8 cellular contexts compared by ENCODE assay signal in the genomic region with DNA sequence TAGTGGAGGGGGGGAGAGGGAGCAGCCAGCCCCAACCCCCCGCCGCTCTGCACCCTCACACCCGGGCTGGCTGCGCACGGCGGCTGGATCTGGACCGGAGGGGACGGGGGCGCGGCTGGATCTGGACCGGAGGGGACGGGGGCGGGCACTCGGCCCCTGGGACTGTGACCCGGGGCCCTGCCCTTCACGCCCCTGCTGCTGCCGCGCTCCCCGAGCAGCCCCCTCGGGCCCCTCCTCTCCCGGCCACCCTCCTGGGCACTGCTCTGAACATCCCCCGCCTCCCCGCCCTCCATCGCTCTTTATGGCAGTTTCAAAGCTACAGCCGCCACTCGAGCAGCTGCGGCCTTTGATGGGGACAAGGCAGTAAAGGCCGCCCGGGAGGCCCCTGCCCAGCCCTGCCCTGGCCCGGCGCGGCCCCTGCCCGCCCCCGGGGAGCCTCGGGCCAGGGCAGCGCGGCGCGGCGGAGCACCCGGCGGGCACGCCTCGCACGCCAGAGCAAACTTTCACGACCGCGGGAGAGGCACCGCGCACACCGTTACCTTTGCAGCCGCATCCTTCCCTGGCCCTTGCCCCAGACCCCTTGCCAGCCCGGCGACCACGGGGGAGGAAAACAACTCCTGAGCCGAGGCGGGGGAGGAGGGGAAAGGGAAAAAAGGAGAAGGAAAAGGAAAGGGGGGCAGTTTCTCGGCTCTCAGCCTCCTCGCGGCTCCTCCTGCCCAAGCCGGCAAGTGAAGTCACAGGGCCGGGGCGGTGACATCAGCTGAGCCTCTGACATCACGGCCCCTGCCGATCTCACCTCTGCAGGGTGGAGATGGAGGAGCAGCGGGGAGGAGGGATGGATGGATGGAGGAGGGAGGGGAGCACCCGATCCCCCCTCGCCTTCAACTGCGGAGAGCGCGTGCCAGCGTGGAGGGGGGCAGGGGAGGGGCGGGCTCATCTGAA. TPM values are rescaled to one million over a fixed set of nuclear protein-coding genes. Genes with fewer than 3 reads are reported as not detected.
DNase-seq lines count a peak whose midpoint lies in the region; ATAC-seq and TF ChIP-seq lines count a peak whose summit lies in the region.

No MANE protein-coding gene starts in this region.

- H3K9me3 Mint-ChIP-seq in MCF 10A (ENCODE audit: unreplicated experiment), result no peaks in the 10 kb centered on the region
- H3K9me3 Mint-ChIP-seq in stimulated activated memory B cell treated with anti-CD40 and anti-IgM and Interleukin-4, amounts not matched to agents 10 μg/mL and 1 μg/mL and 100 μg/mL, for 72 hours, result no peaks in the 10 kb centered on the region

- DNase-seq in breast epithelium (ENCODE audit: low spot score in 2 of 2), result no peak
- no peak for DNase-seq in MCF 10A (ENCODE audit: unreplicated experiment)
- peak; percentile 54 for DNase-seq in astrocyte of the hippocampus (ENCODE audit: low read depth, low spot score)
- DNase-seq in left colon, result peak; percentile 42 to 59
- DNase-seq in NCI-H128 (lab: John Stamatoyannopoulos, UW; ENCODE audit: unreplicated experiment), result no peak

- no peak overlapping the region for H3K4me3 Mint-ChIP-seq in MCF 10A (ENCODE audit: unreplicated experiment)
- peak overlapping the region; percentile 67 for H3K4me3 Mint-ChIP-seq in stimulated activated memory B cell treated with anti-CD40 and anti-IgM and Interleukin-4, amounts not matched to agents 10 μg/mL and 1 μg/mL and 100 μg/mL, for 72 hours

- POLR2A ChIA-PET in MCF 10A (lab: Yijun Ruan, JAX), result no interaction called here

- intact Hi-C loops in breast epithelium (cut with DNase I; ENCODE audit: low total_unique reads), result no loop called here
- intact Hi-C loops in MCF 10A (cut with micrococcal nuclease), result no loop called here
- intact Hi-C loops in left colon (cut with DNase I, micrococcal nuclease), result no loop called here

- H3K4me1 Mint-ChIP-seq in MCF 10A (ENCODE audit: insufficient read depth, unreplicated experiment), result no peaks in the 10 kb centered on the region
- peaks cover 34% of the 10 kb centered on the region for H3K4me1 Mint-ChIP-seq in stimulated activated memory B cell treated with anti-CD40 and anti-IgM and Interleukin-4, amounts not matched to agents 10 μg/mL and 1 μg/mL and 100 μg/mL, for 72 hours

- no peaks in the 10 kb centered on the region for H3K9me3 ChIP-seq in breast epithelium

- CTCF ChIA-PET in MCF 10A (lab: Yijun Ruan, JAX), result interaction anchor here (1.1 kb wide), 1 partner anchor 20 kb away, joined by 3 read pairs; no protein-coding TSS in a partner anchor

- peaks cover 0 to 5% of the 10 kb centered on the region in 2 donors for H3K4me1 ChIP-seq in breast epithelium

- BruUV-seq in MCF 10A (replicated peaks; lab: Mats Ljungman, UMichigan), result no TSS peak

- no peaks in the 10 kb centered on the region for H3K36me3 Mint-ChIP-seq in MCF 10A (ENCODE audit: insufficient read depth, unreplicated experiment)
- no peaks in the 10 kb centered on the region for H3K36me3 Mint-ChIP-seq in stimulated activated memory B cell treated with anti-CD40 and anti-IgM and Interleukin-4, amounts not matched to agents 10 μg/mL and 1 μg/mL and 100 μg/mL, for 72 hours

- H3K27ac Mint-ChIP-seq in MCF 10A (ENCODE audit: low read depth, unreplicated experiment), result no peak overlapping the region
- H3K27ac Mint-ChIP-seq in stimulated activated memory B cell treated with anti-CD40 and anti-IgM and Interleukin-4, amounts not matched to agents 10 μg/mL and 1 μg/mL and 100 μg/mL, for 72 hours, result peak overlapping the region; percentile 33

- peak; percentile 48 for ATAC-seq in left colon
- ATAC-seq in stimulated activated memory B cell treated with anti-CD40 and anti-IgM and Interleukin-4, amounts not matched to agents 10 μg/mL and 1 μg/mL and 100 μg/mL, for 72 hours, result peak; percentile 65
- no peak for ATAC-seq in GM18519 (IDR thresholded peaks at IDR 0.05; ENCODE audit: low FRiP score, unreplicated experiment)
- ATAC-seq in GM19467 (IDR thresholded peaks at IDR 0.05; ENCODE audit: unreplicated experiment), result no peak

- H3K36me3 ChIP-seq in breast epithelium, result no peaks in the 10 kb centered on the region

- TF ChIP-seq CTCF in breast epithelium (IDR thresholded peaks at IDR 0.05), result no peak
- TF ChIP-seq CTCF in MCF 10A (IDR thresholded peaks at IDR 0.05; ENCODE audit: unreplicated experiment), result no peak

- H3K27me3 Mint-ChIP-seq in MCF 10A (ENCODE audit: insufficient read depth, unreplicated experiment), result no peaks in the 10 kb centered on the region
- H3K27me3 Mint-ChIP-seq in stimulated activated memory B cell treated with anti-CD40 and anti-IgM and Interleukin-4, amounts not matched to agents 10 μg/mL and 1 μg/mL and 100 μg/mL, for 72 hours, result peaks cover 53% of the 10 kb centered on the region

- peaks cover 0 to 13% of the 10 kb centered on the region in 2 donors for H3K27me3 ChIP-seq in breast epithelium

- no peak for TF ChIP-seq POLR2A in breast epithelium (IDR thresholded peaks at IDR 0.05)

- H3K27ac ChIP-seq in breast epithelium, result no peak overlapping the region

- H3K4me3 ChIP-seq in breast epithelium, result peak overlapping the region; percentile 27 to 74 (median 49)

RNA-seq across cellular contexts. Expression of a gene that starts 13.1 kb away (rescaled TPM):
- 10 to 100 TPM; 24.2 to 43.3 (median 36.1) TPM for total RNA-seq in breast epithelium
- 44.7 and 56.4 TPM in 2 replicates for total RNA-seq in MCF 10A (2022)
- 10 to 100 TPM; 49.4 to 54.9 TPM for total RNA-seq in left colon

Comparison
In these comparisons a context has a peak if more than half of its experiments do, and no peak if none do; other contexts are left out.
1. DNase-seq: peak in astrocyte of the hippocampus (single experiment) and left colon (2 of 2); none in breast epithelium (0 of 2), MCF 10A (single experiment) and NCI-H128 (single experiment).
2. ATAC-seq: peak in left colon (single experiment) and stimulated activated memory B cell treated with anti-CD40 and anti-IgM and Interleukin-4, amounts not matched to agents 10 μg/mL and 1 μg/mL and 100 μg/mL, for 72 hours (single experiment); none in GM18519 (single experiment) and GM19467 (single experiment).